In the genomic region with DNA sequence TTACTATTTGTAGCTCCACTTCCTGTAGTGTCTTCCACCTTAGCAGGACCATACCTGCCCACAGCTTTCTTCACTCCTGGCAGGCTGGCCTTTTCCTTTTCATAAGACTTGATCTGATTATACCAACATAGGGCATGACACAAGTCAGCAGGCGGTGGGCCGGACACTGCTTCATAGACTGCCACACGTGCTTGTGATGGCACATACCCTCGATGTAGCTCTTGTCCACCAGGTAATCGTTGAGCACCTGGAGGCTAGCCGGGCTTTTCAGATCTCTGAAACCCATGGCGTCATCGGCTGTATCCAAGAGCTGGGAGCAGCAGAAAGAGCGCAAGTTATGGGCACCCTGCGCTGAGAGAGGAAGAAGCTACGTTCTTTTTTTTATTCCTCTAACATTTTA, we compare ENCODE assay signal across 28 cellular contexts.
"Had no signal": no experiment of that assay in that cellular context is flagged by ENCODE, and none has a peak within 500 bp of the region (broad histone marks: within the 10 kb centered on the region; RNA-seq: fewer than 3 reads in every experiment).

No MANE protein-coding gene starts in this region.

- H3K79me2 ChIP-seq: parathyroid adenoma had no signal

- H3K36me3 Mint-ChIP-seq: naive thymus-derived CD8-positive, alpha-beta T cell; stimulated activated effector memory CD8-positive, alpha-beta T cell treated with anti-CD3 and anti-CD28 coated beads, Interleukin-12 subunit alpha, Interleukin-12 subunit beta, amount 100 ng/mL, for 72 hours; stimulated activated naive B cell treated with anti-CD40 and anti-IgM and Interleukin-4, amounts not matched to agents 10 μg/mL and 1 μg/mL and 100 μg/mL, for 72 hours had no signal

- H3K27me3 ChIP-seq: ovary, sigmoid colon, thyroid gland, upper lobe of left lung, vagina had no signal

- H3K27ac ChIP-seq: neutrophil, ovary, parathyroid adenoma, psoas muscle, right lobe of liver, sigmoid colon, stomach, thoracic aorta, thyroid gland, tibial nerve, upper lobe of left lung, vagina had no signal

- H2AFZ ChIP-seq: parathyroid adenoma had no signal

- H3K4me3 Mint-ChIP-seq: stimulated activated naive B cell treated with anti-CD40 and anti-IgM and Interleukin-4, amounts not matched to agents 10 μg/mL and 1 μg/mL and 100 μg/mL, for 72 hours; stimulated activated naive CD8-positive, alpha-beta T cell treated with anti-CD3 and anti-CD28 coated beads, Interleukin-15, Interleukin-2, amounts not matched to agents 100 ng/mL and 50 ng/mL, for 24 hours had no signal

- H3K27ac Mint-ChIP-seq: progenitor cell of endocrine pancreas; stimulated activated effector memory CD8-positive, alpha-beta T cell treated with anti-CD3 and anti-CD28 coated beads, Interleukin-12 subunit alpha, Interleukin-12 subunit beta, amount 100 ng/mL, for 72 hours; stimulated activated naive B cell treated with anti-CD40 and anti-IgM and Interleukin-4, amounts not matched to agents 10 μg/mL and 1 μg/mL and 100 μg/mL, for 72 hours had no signal

- DNase-seq: naive thymus-derived CD8-positive, alpha-beta T cell; nucleus accumbens; ovary; psoas muscle; right cardiac atrium; right lobe of liver; sigmoid colon; small intestine; stimulated activated CD4-positive, alpha-beta T cell treated with anti-CD3 and anti-CD28 coated beads, Interleukin-15, amount 100 ng/mL, for 24 hours; stimulated activated CD4-positive, alpha-beta T cell treated with anti-CD3 and anti-CD28 coated beads, Interleukin-2, amount 100 ng/mL, for 24 hours; stimulated activated CD4-positive, alpha-beta T cell treated with anti-CD3 and anti-CD28 coated beads, Interleukin-2, amount 100 ng/mL, for 48 hours; stimulated activated CD4-positive, alpha-beta T cell treated with anti-CD3 and anti-CD28 coated beads, Interleukin-4, amount 100 ng/mL, for 24 hours; stimulated activated naive B cell treated with anti-CD40 and anti-IgM and Interleukin-4, amounts not matched to agents 10 μg/mL and 1 μg/mL and 100 μg/mL, for 72 hours; stimulated activated naive CD4-positive, alpha-beta T cell treated with Interleukin-2 at 50 U/mL for 16 hours; stomach; thyroid gland; trophoblast cell; upper lobe of left lung had no signal

- H3K9ac ChIP-seq: parathyroid adenoma had no signal

- H3K9me3 Mint-ChIP-seq: naive thymus-derived CD8-positive, alpha-beta T cell; nephron; stimulated activated effector memory CD8-positive, alpha-beta T cell treated with anti-CD3 and anti-CD28 coated beads, Interleukin-12 subunit alpha, Interleukin-12 subunit beta, amount 100 ng/mL, for 72 hours; stimulated activated naive B cell treated with anti-CD40 and anti-IgM and Interleukin-4, amounts not matched to agents 10 μg/mL and 1 μg/mL and 100 μg/mL, for 72 hours; stimulated activated naive CD8-positive, alpha-beta T cell treated with anti-CD3 and anti-CD28 coated beads, Interleukin-15, Interleukin-2, amounts not matched to agents 100 ng/mL and 50 ng/mL, for 24 hours had no signal

- H3K36me3 ChIP-seq: neutrophil, ovary, right lobe of liver, sigmoid colon, stomach, thoracic aorta, thyroid gland, tibial nerve, upper lobe of left lung, vagina had no signal

- H3K9me3 ChIP-seq: ovary, psoas muscle, right lobe of liver, sigmoid colon, stomach, thoracic aorta, thyroid gland, tibial nerve, upper lobe of left lung, vagina had no signal

- ATAC-seq: naive thymus-derived CD8-positive, alpha-beta T cell; psoas muscle; right cardiac atrium; right lobe of liver; stimulated activated effector memory CD8-positive, alpha-beta T cell treated with anti-CD3 and anti-CD28 coated beads, Interleukin-12 subunit alpha, Interleukin-12 subunit beta, amount 100 ng/mL, for 72 hours; stimulated activated naive B cell treated with anti-CD40 and anti-IgM and Interleukin-4, amounts not matched to agents 10 μg/mL and 1 μg/mL and 100 μg/mL, for 72 hours had no signal

- H3K4me3 ChIP-seq: ovary, psoas muscle, right lobe of liver, sigmoid colon, stomach, thoracic aorta, thyroid gland, tibial nerve, upper lobe of left lung, vagina had no signal

- FAIRE-seq: small intestine, urothelium cell line had no signal
